In the genomic region with DNA sequence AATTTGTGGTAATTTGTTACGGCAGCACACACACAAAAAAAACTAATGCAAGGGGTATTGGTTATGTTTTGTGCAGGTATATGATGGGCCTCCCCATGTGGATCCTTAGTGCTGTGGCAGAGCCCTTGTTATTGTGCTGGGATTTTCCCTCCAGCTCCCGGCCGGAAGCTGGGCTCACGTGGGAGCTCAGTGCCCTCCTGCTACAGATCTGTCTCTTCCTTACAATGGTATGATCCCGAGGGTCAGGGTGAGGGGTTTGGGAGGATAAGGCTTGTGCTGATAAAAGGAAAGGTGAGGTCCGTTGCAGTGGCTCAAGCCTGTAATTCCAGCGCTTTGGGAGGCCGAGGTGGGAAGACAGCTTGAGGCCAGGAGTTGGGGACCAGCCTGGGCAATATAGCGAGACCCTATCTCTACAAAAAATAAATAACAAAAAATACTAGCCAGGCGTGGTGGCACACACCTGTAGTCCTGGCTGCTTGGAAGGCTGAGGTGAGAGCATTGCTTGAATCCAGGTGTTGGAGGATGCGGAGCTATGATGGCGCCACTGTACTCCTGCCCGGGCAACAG, we compare ENCODE assay signal across 1 cellular context.
A peak's percentile ranks its signal among the peaks of the same experiment; 100 is the strongest.
TF ChIP-seq lines count a peak whose summit lies in the region.

No MANE protein-coding gene starts in this region.

TF ChIP-seq in H1, 55 proteins besides CTCF, POLR2A, EP300 and RAD21:
- TF ChIP-seq KDM1A (IDR thresholded peaks at IDR 0.05; ENCODE audit: borderline replicate concordance, low read length), result 0 out of 2 replicates have a peak, but pooled peaks have one; percentile 20
- 0 out of 2 replicates have a peak, but pooled peaks have one; percentile 15 for TF ChIP-seq RBBP5 (IDR thresholded peaks at IDR 0.05; ENCODE audit: borderline replicate concordance, low read depth, low read length)
- no peak for TF ChIP-seq EGR1 (IDR thresholded peaks at IDR 0.05; ENCODE audit: borderline replicate concordance, low read depth, low read length)
- TF ChIP-seq, protein P1, sequence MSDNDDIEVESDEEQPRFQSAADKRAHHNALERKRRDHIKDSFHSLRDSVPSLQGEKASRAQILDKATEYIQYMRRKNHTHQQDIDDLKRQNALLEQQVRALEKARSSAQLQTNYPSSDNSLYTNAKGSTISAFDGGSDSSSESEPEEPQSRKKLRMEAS (IDR thresholded peaks at IDR 0.05), result 0 out of 2 replicates have a peak, but pooled peaks have one; percentile 11
- no peak for TF ChIP-seq SRF (IDR thresholded peaks at IDR 0.05; ENCODE audit: low read depth, low read length)
